15 cellular contexts compared by ENCODE assay signal in genomic region chr7:514242-514641, GRCh38. TPM values are rescaled to one million over a fixed set of nuclear protein-coding genes. Genes with fewer than 3 reads are reported as not detected.
DNase-seq lines count a peak whose midpoint lies in the region; ATAC-seq and TF ChIP-seq lines count a peak whose summit lies in the region.
"Had no signal": no experiment of that assay in that cellular context is flagged by ENCODE, and none has a peak within 500 bp of the region (broad histone marks: within the 10 kb centered on the region; RNA-seq: fewer than 3 reads in every experiment).

No MANE protein-coding gene starts in this region.

- TF ChIP-seq POLR2A in prostate gland (IDR thresholded peaks at IDR 0.05) (no peak), vagina (IDR thresholded peaks at IDR 0.05) (no peak)

- H3K4me1 ChIP-seq in right atrium auricular region (peaks cover 0 to 61% of the 10 kb centered on the region in 2 donors), prostate gland (replicated peaks) (peaks cover 25% of the 10 kb centered on the region), vagina (peaks cover 53% of the 10 kb centered on the region)
- H3K4me1 ChIP-seq: parathyroid adenoma had no signal

- WGBS in prostate gland, result 77% methylated on average over 10 of the region's 10 CpGs

- H3K36me3 ChIP-seq in right atrium auricular region (peaks cover 27% of the 10 kb centered on the region), prostate gland (no peaks in the 10 kb centered on the region), vagina (peaks cover 0 to 5% of the 10 kb centered on the region in 2 donors)
- H3K36me3 ChIP-seq: cardiac muscle cell had no signal

- H3K27ac ChIP-seq in right atrium auricular region (peak overlapping the region; percentile 94 to 96), dorsolateral prefrontal cortex (peak overlapping the region in 51 of 59 donors; percentile 2 to 99 (median 70)), prostate gland (peak overlapping the region; percentile 11 to 90), vagina (peak overlapping the region; percentile 40)
- H3K27ac ChIP-seq: cardiac muscle cell, parathyroid adenoma, SK-N-MC had no signal

- TF ChIP-seq CTCF in right atrium auricular region (IDR thresholded peaks at IDR 0.05) (no peak), dorsolateral prefrontal cortex (IDR thresholded peaks at IDR 0.05 in 54 of 56, conservative IDR thresholded peaks at IDR 0.05 in 2 of 56; ENCODE audit: low read depth in 1 of 56, partially characterized antibody in 56 of 56) (no peak), prostate gland (IDR thresholded peaks at IDR 0.05) (no peak), vagina (IDR thresholded peaks at IDR 0.05) (no peak)

- ATAC-seq in Right ventricle myocardium superior (ENCODE audit: poor library complexity), result no peak

- H3K9me3 ChIP-seq in right atrium auricular region (no peaks in the 10 kb centered on the region), prostate gland (no peaks in the 10 kb centered on the region), vagina (no peaks in the 10 kb centered on the region)
- H3K9me3 ChIP-seq: thyroid gland had no signal

- intact Hi-C loops in Right ventricle myocardium superior (cut with DNase I), result no loop called here
- intact Hi-C loops in dorsolateral prefrontal cortex (cut with DNase I), result loop anchor here in 1 of 2 donors (2.0 to 10.0 kb wide), 2 partner anchors 13 to 361 kb away; partner anchors contain the start of gene GET4
- intact Hi-C loops in prostate gland (cut with DNase I), result loop anchor here (10.0 kb wide), 1 partner anchor 331 kb away; no protein-coding TSS in a partner anchor
- intact Hi-C loops in vagina (cut with DNase I), result no loop called here

- H3K27me3 ChIP-seq in right atrium auricular region (no peaks in the 10 kb centered on the region), dorsolateral prefrontal cortex (no peaks in the 10 kb centered on the region), prostate gland (replicated peaks; ENCODE audit: insufficient read depth) (no peaks in the 10 kb centered on the region), vagina (no peaks in the 10 kb centered on the region)
- H3K27me3 ChIP-seq: thyroid gland had no signal

- H3K4me3 ChIP-seq in right atrium auricular region (peak overlapping the region in 1 of 2 donors; percentile 0), dorsolateral prefrontal cortex (peak overlapping the region in 22 of 59 donors; percentile 2 to 36 (median 16)), prostate gland (no peak overlapping the region), vagina (no peak overlapping the region)
- H3K4me3 ChIP-seq: cardiac muscle cell, SK-N-MC, thyroid gland had no signal

- DNase-seq in right atrium auricular region (ENCODE audit: low spot score) (no peak), Right ventricle myocardium superior (no peak), dorsolateral prefrontal cortex (no peak), prostate gland (ENCODE audit: low spot score) (no peak), vagina (ENCODE audit: extremely low spot score in 2 of 2) (no peak), T1000 (lab: John Stamatoyannopoulos, UW) (no peak), NCI-H2107 treated with DMSO at 0.1 percent for 48 hours (lab: John Stamatoyannopoulos, UW; ENCODE audit: unreplicated experiment) (no peak)
- no peak for DNase-seq in stimulated activated CD4-positive, alpha-beta T cell treated with anti-CD3 and anti-CD28 coated beads, Interleukin-2, amount 100 ng/mL, for 48 hours
- DNase-seq: activated naive CD4-positive, alpha-beta T cell treated with anti-CD3 and anti-CD28 coated beads for 36 hours; Kasumi-1; NCI-H1436; thyroid gland had no signal

RNA-seq across cellular contexts. Expression of gene PDGFA, which starts 5.4 kb away (rescaled TPM):
- total RNA-seq in right atrium auricular region, result 10 to 100 TPM; 31.8 to 34.2 TPM
- 34.5 TPM for total RNA-seq in Right ventricle myocardium superior
- total RNA-seq in dorsolateral prefrontal cortex, result 100 to 1,000 TPM in 1 of 120 experiments, 10 to 100 TPM in 119; 30.5 to 103 (median 48.6) TPM
- total RNA-seq in prostate gland, result 10 to 100 TPM; 40.4 to 75.0 TPM
- total RNA-seq in vagina, result 31.2 TPM

Comparison
In these comparisons a context has a peak if more than half of its experiments do, and no peak if none do; other contexts are left out.
1. H3K27ac ChIP-seq: peak in every context shown above with its lines; median percentile 95 in right atrium auricular region; 70 in dorsolateral prefrontal cortex; 50 in prostate gland; 40 in vagina.